Comparison of ENCODE assay signal across 9 cellular contexts in genomic region chr6:20630617-20631448, GRCh38.
DNase-seq lines count a peak whose midpoint lies in the region; ATAC-seq and TF ChIP-seq lines count a peak whose summit lies in the region.
"Had no signal": no experiment of that assay in that cellular context is flagged by ENCODE, and none has a peak within 500 bp of the region (broad histone marks: within the 10 kb centered on the region; RNA-seq: fewer than 3 reads in every experiment).

No MANE protein-coding gene starts in this region.

- no peaks in the 10 kb centered on the region for H3K9me3 ChIP-seq in upper lobe of right lung
- H3K9me3 ChIP-seq: testis had no signal

- no peak overlapping the region for H3K4me3 ChIP-seq in upper lobe of right lung
- H3K4me3 ChIP-seq: testis had no signal

- TF ChIP-seq CTCF in upper lobe of right lung (IDR thresholded peaks at IDR 0.05) = no peak

- H3K36me3 ChIP-seq in upper lobe of right lung = no peaks in the 10 kb centered on the region

- peak; percentile 29; the same call in 1 of the 2 replicates for TF ChIP-seq EP300 in Ishikawa (IDR thresholded peaks at IDR 0.05; ENCODE audit: borderline replicate concordance)

- intact Hi-C loops in upper lobe of right lung (cut with DNase I) = no loop called here

- DNase-seq in stimulated activated CD4-positive, alpha-beta T cell treated with anti-CD3 and anti-CD28 coated beads, Interleukin-15, amount 100 ng/mL, for 24 hours = peak; percentile 8
- no peak for DNase-seq in stimulated activated CD4-positive, alpha-beta T cell treated with anti-CD3 and anti-CD28 coated beads, Interleukin-2, amount 100 ng/mL, for 48 hours
- DNase-seq in SW480 (ENCODE audit: low spot score) = peak; percentile 96
- no peak for DNase-seq in globus pallidus (ENCODE audit: low spot score)
- no peak for DNase-seq in upper lobe of right lung
- DNase-seq in NCI-H128 (lab: John Stamatoyannopoulos, UW; ENCODE audit: unreplicated experiment) = no peak
- DNase-seq: testis had no signal

- no peaks in the 10 kb centered on the region for H3K4me1 ChIP-seq in upper lobe of right lung
- H3K4me1 ChIP-seq: testis had no signal

- TF ChIP-seq RAD21 in Ishikawa (IDR thresholded peaks at IDR 0.05; ENCODE audit: low read depth) = no peak

- H3K27me3 ChIP-seq in upper lobe of right lung = no peaks in the 10 kb centered on the region
- H3K27me3 ChIP-seq: testis had no signal

- H3K27ac ChIP-seq in upper lobe of right lung = no peak overlapping the region
- H3K27ac ChIP-seq: testis had no signal

- no peak for ATAC-seq in upper lobe of right lung
- ATAC-seq in GM21390 (IDR thresholded peaks at IDR 0.05; ENCODE audit: unreplicated experiment) = no peak

TF ChIP-seq in Ishikawa, 13 proteins besides CTCF, POLR2A, EP300 and RAD21:
- no peak for TF ChIP-seq FOXM1 (IDR thresholded peaks at IDR 0.05; ENCODE audit: borderline replicate concordance, low read depth)
- peak; percentile 71 for TF ChIP-seq CEBPB (IDR thresholded peaks at IDR 0.05)
- TF ChIP-seq TCF12 (IDR thresholded peaks at IDR 0.05; ENCODE audit: low read depth) = no peak
- TF ChIP-seq TEAD4 (IDR thresholded peaks at IDR 0.05) = peak; percentile 22; the same call in 1 of the 2 replicates
- peak; percentile 80 for TF ChIP-seq NFIC (IDR thresholded peaks at IDR 0.05)
- TF ChIP-seq MAX (IDR thresholded peaks at IDR 0.05) = peak; percentile 18; the same call in 1 of the 2 replicates

Comparison
In these comparisons a context has a peak if more than half of its experiments do, and no peak if none do; other contexts are left out.
1. DNase-seq: peak in stimulated activated CD4-positive, alpha-beta T cell treated with anti-CD3 and anti-CD28 coated beads, Interleukin-15, amount 100 ng/mL, for 24 hours (single experiment) and SW480 (single experiment); none in stimulated activated CD4-positive, alpha-beta T cell treated with anti-CD3 and anti-CD28 coated beads, Interleukin-2, amount 100 ng/mL, for 48 hours (0 of 2), globus pallidus (single experiment), upper lobe of right lung (single experiment) and NCI-H128 (single experiment).